ENCODE assay signal across 21 cellular contexts in the genomic region with DNA sequence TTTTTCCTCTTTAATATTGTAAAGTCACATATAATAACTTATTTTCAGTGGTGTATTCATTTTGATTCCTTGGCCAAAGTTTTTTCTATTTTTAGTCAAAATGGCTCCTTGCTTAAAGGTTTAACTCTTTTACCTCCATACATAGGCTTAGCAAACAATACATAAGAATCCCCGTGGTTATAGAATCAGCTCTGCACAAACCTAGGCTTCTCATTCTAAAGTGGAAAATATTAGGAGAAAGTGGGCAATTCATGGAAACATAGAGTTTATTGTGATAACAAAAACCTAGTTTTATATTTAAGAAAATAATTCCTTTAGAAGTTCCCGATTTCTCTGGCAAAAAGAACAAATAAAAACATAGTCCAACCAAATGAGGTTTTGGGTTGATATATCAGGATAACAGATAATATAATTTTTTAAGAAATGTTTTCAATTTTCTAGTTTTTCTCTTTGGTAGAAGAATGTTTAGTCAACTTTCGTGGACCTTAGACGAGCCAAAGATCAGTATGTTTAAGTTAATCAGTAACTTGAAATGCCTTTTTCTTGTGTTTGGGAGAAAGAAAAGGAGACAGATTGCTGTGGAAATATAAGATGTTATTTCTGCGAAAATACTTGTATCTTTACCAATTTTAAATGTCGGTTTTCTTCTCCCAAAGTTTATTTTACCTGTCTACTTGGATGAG.
"Had no signal": no experiment of that assay in that cellular context is flagged by ENCODE, and none has a peak within 500 bp of the region (broad histone marks: within the 10 kb centered on the region; RNA-seq: fewer than 3 reads in every experiment).

No MANE protein-coding gene starts in this region.

- H3K9me3 ChIP-seq: esophagus muscularis mucosa, gastroesophageal sphincter, ovary, testis, tibial nerve, upper lobe of right lung, vagina had no signal

- H3K36me3 ChIP-seq: esophagus muscularis mucosa, gastroesophageal sphincter, ovary, spleen, tibial nerve, upper lobe of right lung, vagina had no signal

- H3K4me3 ChIP-seq: esophagus muscularis mucosa, gastroesophageal sphincter, ovary, spleen, testis, tibial nerve, upper lobe of right lung, vagina had no signal

- H3K4me1 ChIP-seq: esophagus muscularis mucosa, gastroesophageal sphincter, testis, tibial nerve, upper lobe of right lung, vagina had no signal

- FAIRE-seq: keratinocyte had no signal

- ATAC-seq: effector memory CD8-positive, alpha-beta T cell; gastroesophageal sphincter; left cardiac atrium; natural killer cell; right cardiac atrium; stimulated activated memory B cell treated with anti-CD40 and anti-IgM and Interleukin-4, amounts not matched to agents 10 μg/mL and 1 μg/mL and 100 μg/mL, for 72 hours; stimulated activated naive CD8-positive, alpha-beta T cell treated with anti-CD3 and anti-CD28 coated beads, Interleukin-15, amount 100 ng/mL, for 72 hours; upper lobe of right lung had no signal

- H3K27ac ChIP-seq: epithelial cell of prostate, esophagus muscularis mucosa, gastroesophageal sphincter, ovary, spleen, testis, tibial nerve, upper lobe of right lung, vagina had no signal

- DNase-seq: effector memory CD8-positive, alpha-beta T cell; glutamatergic neuron; immature natural killer cell; left cardiac atrium; natural killer cell; ovary; right cardiac atrium; spleen; stimulated activated CD4-positive, alpha-beta T cell treated with anti-CD3 and anti-CD28 coated beads, Interleukin-15, amount 100 ng/mL, for 24 hours; stimulated activated CD4-positive, alpha-beta T cell treated with anti-CD3 and anti-CD28 coated beads, Interleukin-1b, Interleukin-23, amount 100 ng/mL, for 48 hours; stimulated activated CD4-positive, alpha-beta T cell treated with anti-CD3 and anti-CD28 coated beads, Interleukin-4, amount 100 ng/mL, for 24 hours; stimulated activated naive CD8-positive, alpha-beta T cell treated with anti-CD3 and anti-CD28 coated beads, Interleukin-15, amount 100 ng/mL, for 72 hours; testis; upper lobe of right lung had no signal

- H3K27me3 ChIP-seq: esophagus muscularis mucosa, gastroesophageal sphincter, ovary, spleen, testis, tibial nerve, upper lobe of right lung, vagina had no signal
